8 cellular contexts compared by ENCODE assay signal in the genomic region with DNA sequence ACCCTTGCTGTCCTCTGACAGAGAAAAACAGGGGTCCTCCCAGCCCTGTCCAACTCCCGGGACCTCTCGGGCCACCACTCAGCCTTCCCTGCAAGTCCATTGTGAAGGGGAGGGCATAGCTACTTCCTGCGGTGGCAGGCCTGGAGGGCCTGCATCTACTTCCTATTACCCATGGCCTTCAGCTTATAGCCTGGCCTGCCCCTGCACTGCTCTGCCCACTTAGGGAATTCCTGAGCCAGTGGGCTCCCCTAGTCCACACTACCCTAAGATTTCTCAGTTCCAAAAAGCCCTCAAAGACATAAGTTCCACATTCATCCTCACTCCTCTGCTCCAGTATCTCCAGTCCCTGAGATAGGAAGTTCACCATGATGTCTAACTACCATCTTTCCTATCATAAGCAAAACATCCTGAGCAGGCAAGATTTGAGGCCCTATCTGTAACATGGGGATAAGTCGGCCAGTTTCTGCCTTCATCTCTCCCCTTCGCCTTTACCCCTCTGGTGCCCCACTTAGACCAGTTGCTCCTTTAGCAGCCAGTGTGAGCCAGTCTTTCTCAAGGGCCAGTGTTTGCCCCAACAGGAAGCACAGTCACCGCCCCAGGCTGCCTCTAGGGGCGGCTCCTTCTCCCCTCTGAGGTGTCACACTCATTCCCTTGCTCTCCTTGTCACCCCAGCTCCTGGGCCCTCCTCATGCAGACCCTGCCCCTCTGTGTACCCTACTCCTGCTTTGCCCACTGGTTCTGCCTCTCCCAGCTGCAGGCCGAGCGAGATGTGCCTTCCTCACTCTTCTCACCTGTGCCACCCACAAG. TPM values are rescaled to one million over a fixed set of nuclear protein-coding genes. Genes with fewer than 3 reads are reported as not detected.
DNase-seq lines count a peak whose midpoint lies in the region; ATAC-seq and TF ChIP-seq lines count a peak whose summit lies in the region.

No MANE protein-coding gene starts in this region.

- no peaks in the 10 kb centered on the region for H3K27me3 ChIP-seq in kidney epithelial cell (ENCODE audit: control insufficient read depth, insufficient read depth, low read length)
- H3K27me3 ChIP-seq in thymus (ENCODE audit: control insufficient read depth, insufficient read depth) = no peaks in the 10 kb centered on the region

- H3K36me3 ChIP-seq in kidney epithelial cell (ENCODE audit: control insufficient read depth, insufficient read depth, low read length) (no peaks in the 10 kb centered on the region), thymus (ENCODE audit: control insufficient read depth, insufficient read depth) (peaks cover 34% of the 10 kb centered on the region)

- H3K4me3 ChIP-seq in kidney epithelial cell (ENCODE audit: low read depth, low read length) = no peak overlapping the region
- H3K4me3 ChIP-seq in thymus (ENCODE audit: low read length) = peak overlapping the region; percentile 34

- 39% methylated on average over 9 of the region's 9 CpGs for WGBS in thymus

- peaks cover 81% of the 10 kb centered on the region for H3K4me1 ChIP-seq in thymus (ENCODE audit: control insufficient read depth, insufficient read depth, low read length)

- H3K27ac ChIP-seq in thymus (ENCODE audit: low read depth) = peak overlapping the region; percentile 89

- H3K36me3 Mint-ChIP-seq in activated naive CD4-positive, alpha-beta T cell treated with anti-CD3 and anti-CD28 coated beads, Interleukin-2, amount 50 U/mL, for 72 hours = peaks cover 24 to 51% of the 10 kb centered on the region in 2 donors

- DNase-seq in GM03348 (ENCODE audit: low spot score) (peak; percentile 60), NOMO-1 treated with dmso at 0.1 percent for 144 hours (lab: John Stamatoyannopoulos, UW; ENCODE audit: unreplicated experiment) (peak; percentile 60), kidney epithelial cell (ENCODE audit: low read depth) (no peak), GM19238 (ENCODE audit: insufficient read length, low spot score) (no peak), NCI-H1105 (lab: John Stamatoyannopoulos, UW) (no peak)
- peak; percentile 68 to 76 for DNase-seq in activated naive CD4-positive, alpha-beta T cell treated with anti-CD3 and anti-CD28 coated beads, Interleukin-2, amount 50 U/mL, for 72 hours (ENCODE audit: low spot score in 2 of 2)

- H3K9me3 Mint-ChIP-seq in activated naive CD4-positive, alpha-beta T cell treated with anti-CD3 and anti-CD28 coated beads, Interleukin-2, amount 50 U/mL, for 72 hours = no peaks in the 10 kb centered on the region

- H3K27ac Mint-ChIP-seq in activated naive CD4-positive, alpha-beta T cell treated with anti-CD3 and anti-CD28 coated beads, Interleukin-2, amount 50 U/mL, for 72 hours = peak overlapping the region; percentile 91 to 100

- ATAC-seq in activated naive CD4-positive, alpha-beta T cell treated with anti-CD3 and anti-CD28 coated beads, Interleukin-2, amount 50 U/mL, for 72 hours = peak; percentile 41 to 47
- no peak for ATAC-seq in HG02678 (IDR thresholded peaks at IDR 0.05; ENCODE audit: unreplicated experiment)

- peak; percentile 7 for TF ChIP-seq CTCF in kidney epithelial cell (IDR thresholded peaks at IDR 0.05; ENCODE audit: insufficient read depth, low read length, poor library complexity, severe bottlenecking)

- H3K9me3 ChIP-seq in thymus (ENCODE audit: control insufficient read depth) = no peaks in the 10 kb centered on the region

RNA-seq across cellular contexts. Expression of a gene that starts 10.9 kb away (rescaled TPM):
- 100 to 1,000 TPM; 285 to 334 TPM for total RNA-seq in activated naive CD4-positive, alpha-beta T cell treated with anti-CD3 and anti-CD28 coated beads, Interleukin-2, amount 50 U/mL, for 72 hours
- total RNA-seq in kidney epithelial cell = 52.1 and 62.2 TPM in 2 replicates
- polyA plus RNA-seq in thymus = 130 TPM

RNA-seq across cellular contexts. Expression of a gene that starts 35.7 kb away (rescaled TPM):
- 1 to 10 TPM; 5.2 to 7.4 TPM for total RNA-seq in activated naive CD4-positive, alpha-beta T cell treated with anti-CD3 and anti-CD28 coated beads, Interleukin-2, amount 50 U/mL, for 72 hours
- total RNA-seq in kidney epithelial cell = 18.5 and 26.5 TPM in 2 replicates
- 9.3 TPM for polyA plus RNA-seq in thymus

RNA-seq across cellular contexts. Expression of a gene that starts 50.1 kb away (rescaled TPM):
- total RNA-seq in activated naive CD4-positive, alpha-beta T cell treated with anti-CD3 and anti-CD28 coated beads, Interleukin-2, amount 50 U/mL, for 72 hours = 1 to 10 TPM; 1.1 to 2.7 TPM
- 8.7 and 14.3 TPM in 2 replicates for total RNA-seq in kidney epithelial cell
- 20.9 TPM for polyA plus RNA-seq in thymus

Comparison
In these comparisons a context has a peak if more than half of its experiments do, and no peak if none do; other contexts are left out.
1. DNase-seq: peak in GM03348 (single experiment), NOMO-1 treated with dmso at 0.1 percent for 144 hours (single experiment) and activated naive CD4-positive, alpha-beta T cell treated with anti-CD3 and anti-CD28 coated beads, Interleukin-2, amount 50 U/mL, for 72 hours (2 of 2); none in kidney epithelial cell (single experiment), GM19238 (single experiment) and NCI-H1105 (single experiment).